In the genomic region with DNA sequence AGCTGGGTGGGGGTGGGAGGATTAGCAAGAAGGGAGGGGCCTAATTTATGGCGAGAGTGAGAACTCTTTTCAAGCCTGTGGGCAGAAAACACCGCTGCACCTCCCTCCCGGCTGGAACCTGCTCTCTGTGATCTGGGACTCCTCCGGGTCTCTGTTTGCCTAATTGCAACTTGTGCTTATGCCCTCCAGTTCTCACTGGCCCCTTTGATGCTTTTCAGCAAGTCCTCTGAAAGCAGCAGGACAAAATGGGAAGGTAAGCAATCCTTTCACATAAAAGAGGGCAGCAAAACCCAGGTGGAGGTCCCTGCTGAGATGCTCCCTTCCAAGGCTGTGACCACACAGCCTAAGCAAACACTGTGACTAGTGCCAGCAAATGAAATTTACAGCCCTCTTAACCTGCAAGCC, we compare ENCODE assay signal across 1 cellular context.
TF ChIP-seq lines count a peak whose summit lies in the region.

No MANE protein-coding gene starts in this region.

TF ChIP-seq in H1, 55 proteins besides CTCF, POLR2A, EP300 and RAD21 (continued from another document):
- TF ChIP-seq MAFK (IDR thresholded peaks at IDR 0.05; ENCODE audit: low read depth, low read length) (no peak), RXRA (IDR thresholded peaks at IDR 0.05; ENCODE audit: insufficient read depth, low read depth, low read length) (no peak), SIX5 (IDR thresholded peaks at IDR 0.05; ENCODE audit: low read depth, low read length) (no peak), ASH2L (IDR thresholded peaks at IDR 0.05; ENCODE audit: low read length) (peak; percentile 18), SP1 (IDR thresholded peaks at IDR 0.05; ENCODE audit: low read depth, low read length) (peak; percentile 76), YY1 (IDR thresholded peaks at IDR 0.05; ENCODE audit: low read depth, low read length) (0 out of 2 replicates have a peak, but pooled peaks have one; percentile 36)
- TF ChIP-seq, protein P1, sequence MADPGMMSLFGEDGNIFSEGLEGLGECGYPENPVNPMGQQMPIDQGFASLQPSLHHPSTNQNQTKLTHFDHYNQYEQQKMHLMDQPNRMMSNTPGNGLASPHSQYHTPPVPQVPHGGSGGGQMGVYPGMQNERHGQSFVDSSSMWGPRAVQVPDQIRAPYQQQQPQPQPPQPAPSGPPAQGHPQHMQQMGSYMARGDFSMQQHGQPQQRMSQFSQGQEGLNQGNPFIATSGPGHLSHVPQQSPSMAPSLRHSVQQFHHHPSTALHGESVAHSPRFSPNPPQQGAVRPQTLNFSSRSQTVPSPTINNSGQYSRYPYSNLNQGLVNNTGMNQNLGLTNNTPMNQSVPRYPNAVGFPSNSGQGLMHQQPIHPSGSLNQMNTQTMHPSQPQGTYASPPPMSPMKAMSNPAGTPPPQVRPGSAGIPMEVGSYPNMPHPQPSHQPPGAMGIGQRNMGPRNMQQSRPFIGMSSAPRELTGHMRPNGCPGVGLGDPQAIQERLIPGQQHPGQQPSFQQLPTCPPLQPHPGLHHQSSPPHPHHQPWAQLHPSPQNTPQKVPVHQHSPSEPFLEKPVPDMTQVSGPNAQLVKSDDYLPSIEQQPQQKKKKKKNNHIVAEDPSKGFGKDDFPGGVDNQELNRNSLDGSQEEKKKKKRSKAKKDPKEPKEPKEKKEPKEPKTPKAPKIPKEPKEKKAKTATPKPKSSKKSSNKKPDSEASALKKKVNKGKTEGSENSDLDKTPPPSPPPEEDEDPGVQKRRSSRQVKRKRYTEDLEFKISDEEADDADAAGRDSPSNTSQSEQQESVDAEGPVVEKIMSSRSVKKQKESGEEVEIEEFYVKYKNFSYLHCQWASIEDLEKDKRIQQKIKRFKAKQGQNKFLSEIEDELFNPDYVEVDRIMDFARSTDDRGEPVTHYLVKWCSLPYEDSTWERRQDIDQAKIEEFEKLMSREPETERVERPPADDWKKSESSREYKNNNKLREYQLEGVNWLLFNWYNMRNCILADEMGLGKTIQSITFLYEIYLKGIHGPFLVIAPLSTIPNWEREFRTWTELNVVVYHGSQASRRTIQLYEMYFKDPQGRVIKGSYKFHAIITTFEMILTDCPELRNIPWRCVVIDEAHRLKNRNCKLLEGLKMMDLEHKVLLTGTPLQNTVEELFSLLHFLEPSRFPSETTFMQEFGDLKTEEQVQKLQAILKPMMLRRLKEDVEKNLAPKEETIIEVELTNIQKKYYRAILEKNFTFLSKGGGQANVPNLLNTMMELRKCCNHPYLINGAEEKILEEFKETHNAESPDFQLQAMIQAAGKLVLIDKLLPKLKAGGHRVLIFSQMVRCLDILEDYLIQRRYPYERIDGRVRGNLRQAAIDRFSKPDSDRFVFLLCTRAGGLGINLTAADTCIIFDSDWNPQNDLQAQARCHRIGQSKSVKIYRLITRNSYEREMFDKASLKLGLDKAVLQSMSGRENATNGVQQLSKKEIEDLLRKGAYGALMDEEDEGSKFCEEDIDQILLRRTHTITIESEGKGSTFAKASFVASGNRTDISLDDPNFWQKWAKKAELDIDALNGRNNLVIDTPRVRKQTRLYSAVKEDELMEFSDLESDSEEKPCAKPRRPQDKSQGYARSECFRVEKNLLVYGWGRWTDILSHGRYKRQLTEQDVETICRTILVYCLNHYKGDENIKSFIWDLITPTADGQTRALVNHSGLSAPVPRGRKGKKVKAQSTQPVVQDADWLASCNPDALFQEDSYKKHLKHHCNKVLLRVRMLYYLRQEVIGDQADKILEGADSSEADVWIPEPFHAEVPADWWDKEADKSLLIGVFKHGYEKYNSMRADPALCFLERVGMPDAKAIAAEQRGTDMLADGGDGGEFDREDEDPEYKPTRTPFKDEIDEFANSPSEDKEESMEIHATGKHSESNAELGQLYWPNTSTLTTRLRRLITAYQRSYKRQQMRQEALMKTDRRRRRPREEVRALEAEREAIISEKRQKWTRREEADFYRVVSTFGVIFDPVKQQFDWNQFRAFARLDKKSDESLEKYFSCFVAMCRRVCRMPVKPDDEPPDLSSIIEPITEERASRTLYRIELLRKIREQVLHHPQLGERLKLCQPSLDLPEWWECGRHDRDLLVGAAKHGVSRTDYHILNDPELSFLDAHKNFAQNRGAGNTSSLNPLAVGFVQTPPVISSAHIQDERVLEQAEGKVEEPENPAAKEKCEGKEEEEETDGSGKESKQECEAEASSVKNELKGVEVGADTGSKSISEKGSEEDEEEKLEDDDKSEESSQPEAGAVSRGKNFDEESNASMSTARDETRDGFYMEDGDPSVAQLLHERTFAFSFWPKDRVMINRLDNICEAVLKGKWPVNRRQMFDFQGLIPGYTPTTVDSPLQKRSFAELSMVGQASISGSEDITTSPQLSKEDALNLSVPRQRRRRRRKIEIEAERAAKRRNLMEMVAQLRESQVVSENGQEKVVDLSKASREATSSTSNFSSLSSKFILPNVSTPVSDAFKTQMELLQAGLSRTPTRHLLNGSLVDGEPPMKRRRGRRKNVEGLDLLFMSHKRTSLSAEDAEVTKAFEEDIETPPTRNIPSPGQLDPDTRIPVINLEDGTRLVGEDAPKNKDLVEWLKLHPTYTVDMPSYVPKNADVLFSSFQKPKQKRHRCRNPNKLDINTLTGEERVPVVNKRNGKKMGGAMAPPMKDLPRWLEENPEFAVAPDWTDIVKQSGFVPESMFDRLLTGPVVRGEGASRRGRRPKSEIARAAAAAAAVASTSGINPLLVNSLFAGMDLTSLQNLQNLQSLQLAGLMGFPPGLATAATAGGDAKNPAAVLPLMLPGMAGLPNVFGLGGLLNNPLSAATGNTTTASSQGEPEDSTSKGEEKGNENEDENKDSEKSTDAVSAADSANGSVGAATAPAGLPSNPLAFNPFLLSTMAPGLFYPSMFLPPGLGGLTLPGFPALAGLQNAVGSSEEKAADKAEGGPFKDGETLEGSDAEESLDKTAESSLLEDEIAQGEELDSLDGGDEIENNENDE (IDR thresholded peaks at IDR 0.05; ENCODE audit: insufficient replicate concordance, low read length) = peak; percentile 74
TF ChIP-seq in H1: peak in this region for 8.
